In the genomic region with DNA sequence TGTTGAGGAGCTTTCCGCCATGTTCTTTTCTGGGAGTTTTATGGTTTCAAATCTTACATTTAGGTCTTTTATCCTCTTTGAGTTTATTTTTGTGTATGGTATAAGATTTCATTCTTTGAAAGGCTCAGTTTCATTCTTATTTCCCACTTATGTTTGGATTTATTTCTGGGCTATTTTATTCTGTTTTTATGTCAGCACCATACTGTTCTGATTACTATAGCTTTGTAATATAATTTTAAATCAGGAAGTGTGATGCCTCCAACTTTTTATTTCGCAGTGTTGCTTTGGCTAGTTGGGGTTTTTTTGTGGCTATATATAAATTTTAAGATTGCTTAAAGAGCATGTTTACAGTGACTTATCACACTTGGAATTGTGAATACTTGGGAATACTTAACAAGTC, we compare ENCODE assay signal across 14 cellular contexts.
"Had no signal": no experiment of that assay in that cellular context is flagged by ENCODE, and none has a peak within 500 bp of the region (broad histone marks: within the 10 kb centered on the region; RNA-seq: fewer than 3 reads in every experiment).

No MANE protein-coding gene starts in this region.

- H3K4me3 Mint-ChIP-seq: dendritic cell treated with granulocyte-macrophage colony-stimulating factor and Interleukin-4, amounts not matched to agents 40 ng/mL and 50 ng/mL, for 4 days; effector memory CD8-positive, alpha-beta T cell; naive thymus-derived CD4-positive, alpha-beta T cell had no signal

- H3K27ac Mint-ChIP-seq: dendritic cell treated with granulocyte-macrophage colony-stimulating factor and Interleukin-4, amounts not matched to agents 40 ng/mL and 50 ng/mL, for 4 days; naive thymus-derived CD4-positive, alpha-beta T cell; progenitor cell of endocrine pancreas had no signal

- DNase-seq: effector memory CD8-positive, alpha-beta T cell; left colon; left ventricle myocardium superior; mesendoderm; naive thymus-derived CD4-positive, alpha-beta T cell; pancreas; right cardiac atrium; small intestine; stimulated activated CD4-positive, alpha-beta T cell treated with anti-CD3 and anti-CD28 coated beads, Interleukin-2, amount 100 ng/mL, for 48 hours; stimulated activated naive CD4-positive, alpha-beta T cell treated with Interleukin-2 at 50 U/mL for 16 hours; trophoblast cell had no signal

- H3K9me3 Mint-ChIP-seq: dendritic cell treated with granulocyte-macrophage colony-stimulating factor and Interleukin-4, amounts not matched to agents 40 ng/mL and 50 ng/mL, for 4 days; effector memory CD8-positive, alpha-beta T cell had no signal

- ATAC-seq: effector memory CD8-positive, alpha-beta T cell; gastroesophageal sphincter; left colon; left ventricle myocardium superior; naive thymus-derived CD4-positive, alpha-beta T cell; pancreas; right cardiac atrium had no signal

- H3K27me3 Mint-ChIP-seq: dendritic cell treated with granulocyte-macrophage colony-stimulating factor and Interleukin-4, amounts not matched to agents 40 ng/mL and 50 ng/mL, for 4 days; effector memory CD8-positive, alpha-beta T cell; naive thymus-derived CD4-positive, alpha-beta T cell; progenitor cell of endocrine pancreas had no signal
